ENCODE assay signal across 27 cellular contexts in the genomic region with DNA sequence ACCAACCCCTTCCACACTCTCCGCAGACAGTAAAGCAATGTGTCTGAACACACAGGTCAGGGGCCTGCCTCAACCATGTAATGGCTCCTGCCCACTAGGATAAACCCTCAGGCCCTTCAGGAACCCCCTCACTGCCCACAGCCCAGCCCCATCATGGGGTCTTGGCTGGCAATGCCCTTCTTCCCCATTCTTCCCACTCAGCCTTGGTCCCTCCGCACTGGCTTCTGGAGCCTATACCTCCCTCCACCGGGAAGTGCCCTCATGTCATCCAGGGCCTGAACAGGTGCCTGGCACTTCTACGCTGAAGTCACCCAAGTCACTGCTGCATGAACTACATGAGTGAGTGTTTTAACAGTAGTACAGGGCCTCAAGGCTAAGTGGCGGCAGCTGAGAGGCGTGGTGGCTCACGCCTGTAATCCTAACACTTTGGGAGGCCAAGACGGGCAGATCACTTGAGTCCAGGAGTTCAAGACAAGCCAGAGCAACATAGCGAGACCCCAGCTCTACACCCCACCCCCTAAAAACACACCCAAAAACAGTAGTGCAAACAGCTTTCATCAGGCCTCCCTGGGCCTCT.
DNase-seq lines count a peak whose midpoint lies in the region; ATAC-seq, FAIRE-seq and TF ChIP-seq lines count a peak whose summit lies in the region.
"Had no signal": no experiment of that assay in that cellular context is flagged by ENCODE, and none has a peak within 500 bp of the region (broad histone marks: within the 10 kb centered on the region; RNA-seq: fewer than 3 reads in every experiment).

No MANE protein-coding gene starts in this region.

- POLR2A ChIA-PET in A549 (lab: Yijun Ruan, JAX), result no interaction called here

- no peak overlapping the region for H3K4me3 ChIP-seq in A549
- H3K4me3 ChIP-seq in sigmoid colon, result no peak overlapping the region
- H3K4me3 ChIP-seq: adrenal gland, SJCRH30, skin epidermis, thyroid gland had no signal

- H3K27ac ChIP-seq in A549 (no peak overlapping the region), sigmoid colon (no peak overlapping the region)
- H3K27ac ChIP-seq: adrenal gland, SJCRH30, skin epidermis, thyroid gland had no signal

- no peak overlapping the region for H3K4me2 ChIP-seq in A549

- peaks cover 0 to 1% (median 0%) of the 10 kb centered on the region in 3 donors for H3K27me3 Mint-ChIP-seq in CD14-positive monocyte (ENCODE audit: low read depth in 3 of 3)
- H3K27me3 Mint-ChIP-seq: activated B cell treated with CpG ODN at 0.5 μM for 24 hours; brain; CD4-positive, CD25-positive, alpha-beta regulatory T cell; stimulated activated naive CD8-positive, alpha-beta T cell treated with anti-CD3 and anti-CD28 coated beads, Interleukin-15, amount 100 ng/mL, for 72 hours had no signal

- TF ChIP-seq CTCF in A549 (IDR thresholded peaks at IDR 0.05), result no peak
- no peak for TF ChIP-seq CTCF in CD14-positive monocyte (IDR thresholded peaks at IDR 0.05)
- TF ChIP-seq CTCF in sigmoid colon (IDR thresholded peaks at IDR 0.05), result no peak

- peaks cover 12% of the 10 kb centered on the region for H3K4me1 Mint-ChIP-seq in CD14-positive monocyte
- H3K4me1 Mint-ChIP-seq: brain; CD4-positive, CD25-positive, alpha-beta regulatory T cell; stimulated activated naive CD8-positive, alpha-beta T cell treated with anti-CD3 and anti-CD28 coated beads, Interleukin-15, amount 100 ng/mL, for 72 hours had no signal

- ATAC-seq in A549 (no peak), GM21390 (IDR thresholded peaks at IDR 0.05; ENCODE audit: unreplicated experiment) (no peak), HG03039 (IDR thresholded peaks at IDR 0.05; ENCODE audit: unreplicated experiment) (no peak)
- ATAC-seq: stimulated activated naive CD8-positive, alpha-beta T cell treated with anti-CD3 and anti-CD28 coated beads, Interleukin-15, amount 100 ng/mL, for 72 hours had no signal

- H3K9me3 ChIP-seq in A549 (no peaks in the 10 kb centered on the region), sigmoid colon (no peaks in the 10 kb centered on the region)
- H3K9me3 ChIP-seq: adrenal gland, SJCRH30, thyroid gland had no signal

- TF ChIP-seq EP300 in A549 (IDR thresholded peaks at IDR 0.05), result no peak
- no peak for TF ChIP-seq EP300 in sigmoid colon (IDR thresholded peaks at IDR 0.05)

- no peaks in the 10 kb centered on the region for H3K36me3 Mint-ChIP-seq in CD14-positive monocyte
- H3K36me3 Mint-ChIP-seq: CD4-positive, CD25-positive, alpha-beta regulatory T cell had no signal

- WGBS in A549 (ENCODE audit: missing lambda C conversion rate), result 93% methylated on average over 4 of the region's 9 CpGs
- WGBS in sigmoid colon, 2 donors, result 88 to 91% methylated on average over 9 of the region's 9 CpGs

- DNase-seq in A549 (ENCODE audit: low read depth in 1 of 2, low spot score in 1 of 2) (no peak), CD14-positive monocyte (ENCODE audit: low spot score) (no peak), islet precursor cell (peak; percentile 38), sigmoid colon (peak; percentile 56), NCI-H226 (no peak)
- DNase-seq: activated B cell treated with CpG ODN at 0.5 μM for 24 hours; activated CD4-positive, alpha-beta T cell treated with anti-CD3 and anti-CD28 coated beads, Interleukin-2, amount 50 U/mL, for 48 hours; activated gamma-delta T cell; CD4-positive, CD25-positive, alpha-beta regulatory T cell; DND-41; effector memory CD4-positive, alpha-beta T cell; erythroblast; mammary epithelial cell; NCI-H1092; NCI-H187; NCI-H526 treated with DMSO at 0.1 percent for 48 hours; SJCRH30; stimulated activated CD8-positive, alpha-beta memory T cell treated with anti-CD3 and anti-CD28 coated beads, Interleukin-4, amount 100 ng/mL, for 48 hours; thyroid gland had no signal

- TF ChIP-seq POLR2A in A549 (IDR thresholded peaks at IDR 0.05; ENCODE audit: low read length) (0 out of 2 replicates have a peak, but pooled peaks have one; percentile 1), sigmoid colon (IDR thresholded peaks at IDR 0.05) (no peak)

- no peak for TF ChIP-seq RAD21 in A549 (conservative IDR thresholded peaks at IDR 0.05 in 1 of 2, IDR thresholded peaks at IDR 0.05 in 1 of 2)

- H3K36me3 ChIP-seq in sigmoid colon, result peaks cover 0 to 75% (median 14%) of the 10 kb centered on the region in 4 donors
- H3K36me3 ChIP-seq: SJCRH30 had no signal

- intact Hi-C loops in CD14-positive monocyte (cut with micrococcal nuclease) (no loop called here), sigmoid colon (cut with DNase I) (no loop called here)

- H3K27ac Mint-ChIP-seq in CD14-positive monocyte, result peak overlapping the region in 4 of 7 donors; percentile 17 to 68 (median 28)
- H3K27ac Mint-ChIP-seq: activated B cell treated with CpG ODN at 0.5 μM for 24 hours had no signal

- H3K4me3 Mint-ChIP-seq in CD14-positive monocyte, result no peak overlapping the region
- H3K4me3 Mint-ChIP-seq: activated B cell treated with CpG ODN at 0.5 μM for 24 hours; brain; stimulated activated naive CD8-positive, alpha-beta T cell treated with anti-CD3 and anti-CD28 coated beads, Interleukin-15, amount 100 ng/mL, for 72 hours had no signal

- CTCF ChIA-PET in A549 (lab: Yijun Ruan, JAX), result interaction anchor here (1.0 kb wide), 1 partner anchor 113 kb away, joined by 3 read pairs; no protein-coding TSS in a partner anchor

- no peaks in the 10 kb centered on the region for H3K27me3 ChIP-seq in sigmoid colon
- H3K27me3 ChIP-seq: adrenal gland, SJCRH30, thyroid gland had no signal

- no peak for FAIRE-seq in A549 (lab: Jason Lieb, UNC)
- FAIRE-seq: colon, H54 had no signal

- H3K4me1 ChIP-seq in A549 (no peaks in the 10 kb centered on the region), sigmoid colon (peaks cover 0 to 9% (median 2%) of the 10 kb centered on the region in 4 donors)
- H3K4me1 ChIP-seq: adrenal gland, SJCRH30 had no signal

- H3K9me3 Mint-ChIP-seq in CD14-positive monocyte, result no peaks in the 10 kb centered on the region
- H3K9me3 Mint-ChIP-seq: activated B cell treated with CpG ODN at 0.5 μM for 24 hours; brain; CD4-positive, CD25-positive, alpha-beta regulatory T cell; stimulated activated naive CD8-positive, alpha-beta T cell treated with anti-CD3 and anti-CD28 coated beads, Interleukin-15, amount 100 ng/mL, for 72 hours had no signal

TF ChIP-seq in A549, 52 proteins besides CTCF, POLR2A, EP300 and RAD21:
- TF ChIP-seq, protein P1, sequence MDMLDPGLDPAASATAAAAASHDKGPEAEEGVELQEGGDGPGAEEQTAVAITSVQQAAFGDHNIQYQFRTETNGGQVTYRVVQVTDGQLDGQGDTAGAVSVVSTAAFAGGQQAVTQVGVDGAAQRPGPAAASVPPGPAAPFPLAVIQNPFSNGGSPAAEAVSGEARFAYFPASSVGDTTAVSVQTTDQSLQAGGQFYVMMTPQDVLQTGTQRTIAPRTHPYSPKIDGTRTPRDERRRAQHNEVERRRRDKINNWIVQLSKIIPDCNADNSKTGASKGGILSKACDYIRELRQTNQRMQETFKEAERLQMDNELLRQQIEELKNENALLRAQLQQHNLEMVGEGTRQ (IDR thresholded peaks at IDR 0.05), result no peak
- TF ChIP-seq, protein P2, sequence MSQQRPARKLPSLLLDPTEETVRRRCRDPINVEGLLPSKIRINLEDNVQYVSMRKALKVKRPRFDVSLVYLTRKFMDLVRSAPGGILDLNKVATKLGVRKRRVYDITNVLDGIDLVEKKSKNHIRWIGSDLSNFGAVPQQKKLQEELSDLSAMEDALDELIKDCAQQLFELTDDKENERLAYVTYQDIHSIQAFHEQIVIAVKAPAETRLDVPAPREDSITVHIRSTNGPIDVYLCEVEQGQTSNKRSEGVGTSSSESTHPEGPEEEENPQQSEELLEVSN (IDR thresholded peaks at IDR 0.05; ENCODE audit: borderline replicate concordance, low read depth), result no peak
- TF ChIP-seq CBX8 (IDR thresholded peaks at IDR 0.05) (no peak), TFCP2L1 (CRISPR knock-in tag; IDR thresholded peaks at IDR 0.05) (no peak), KDM5A (IDR thresholded peaks at IDR 0.05) (no peak), JUN (IDR thresholded peaks at IDR 0.05) (no peak), MYC (IDR thresholded peaks at IDR 0.05; ENCODE audit: borderline replicate concordance, low read length) (no peak)
- TF ChIP-seq, protein P3, sequence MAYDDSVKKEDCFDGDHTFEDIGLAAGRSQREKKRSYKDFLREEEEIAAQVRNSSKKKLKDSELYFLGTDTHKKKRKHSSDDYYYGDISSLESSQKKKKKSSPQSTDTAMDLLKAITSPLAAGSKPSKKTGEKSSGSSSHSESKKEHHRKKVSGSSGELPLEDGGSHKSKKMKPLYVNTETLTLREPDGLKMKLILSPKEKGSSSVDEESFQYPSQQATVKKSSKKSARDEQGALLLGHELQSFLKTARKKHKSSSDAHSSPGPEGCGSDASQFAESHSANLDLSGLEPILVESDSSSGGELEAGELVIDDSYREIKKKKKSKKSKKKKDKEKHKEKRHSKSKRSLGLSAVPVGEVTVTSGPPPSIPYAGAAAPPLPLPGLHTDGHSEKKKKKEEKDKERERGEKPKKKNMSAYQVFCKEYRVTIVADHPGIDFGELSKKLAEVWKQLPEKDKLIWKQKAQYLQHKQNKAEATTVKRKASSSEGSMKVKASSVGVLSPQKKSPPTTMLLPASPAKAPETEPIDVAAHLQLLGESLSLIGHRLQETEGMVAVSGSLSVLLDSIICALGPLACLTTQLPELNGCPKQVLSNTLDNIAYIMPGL (CRISPR knock-in tag; IDR thresholded peaks at IDR 0.05; ENCODE audit: borderline replicate concordance), result no peak
TF ChIP-seq in A549: peak in this region for 0.

Comparison
In these comparisons a context has a peak if more than half of its experiments do, and no peak if none do; other contexts are left out.
1. DNase-seq: peak in islet precursor cell (single experiment) and sigmoid colon (single experiment); none in A549 (0 of 2), CD14-positive monocyte (single experiment) and NCI-H226 (single experiment).